Comparison of ENCODE assay signal across 13 cellular contexts in the genomic region with DNA sequence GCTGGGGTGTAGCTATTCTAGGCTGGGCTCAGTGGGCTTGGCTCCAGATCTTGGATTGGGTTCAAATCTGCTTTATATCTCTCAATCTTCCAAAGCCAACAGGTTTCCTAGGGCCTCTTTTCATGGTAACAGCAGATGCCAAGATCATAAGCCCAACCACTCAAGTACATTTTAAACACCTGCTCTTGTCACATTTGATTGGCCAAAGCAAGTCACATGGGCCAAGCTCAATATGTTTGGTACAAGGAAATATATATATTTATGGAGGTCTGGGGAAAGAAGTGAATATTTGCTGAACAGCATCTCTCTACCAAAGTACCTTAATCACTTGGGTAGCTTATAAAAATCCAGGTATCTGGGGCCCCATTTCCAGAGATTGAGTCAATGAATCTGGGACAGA.
"Had no signal": no experiment of that assay in that cellular context is flagged by ENCODE, and none has a peak within 500 bp of the region (broad histone marks: within the 10 kb centered on the region; RNA-seq: fewer than 3 reads in every experiment).

No MANE protein-coding gene starts in this region.

- DNase-seq: activated CD4-positive, alpha-beta T cell treated with anti-CD3 and anti-CD28 coated beads for 48 hours; activated naive CD4-positive, alpha-beta T cell treated with anti-CD3 and anti-CD28 coated beads for 36 hours; colonic mucosa; effector CD4-positive, alpha-beta T cell; heart left ventricle; left lung; mucosa of descending colon; naive thymus-derived CD8-positive, alpha-beta T cell; stimulated activated CD4-positive, alpha-beta T cell treated with anti-CD3 and anti-CD28 coated beads, Interleukin-4, amount 100 ng/mL, for 4 hours; stimulated activated naive CD8-positive, alpha-beta T cell treated with anti-CD3 and anti-CD28 coated beads, Interleukin-15, amount 100 ng/mL, for 72 hours; testis had no signal

- ATAC-seq: activated T-helper 17 cell treated with anti-CD3 and anti-CD28 coated beads, Interleukin-2, amount 50 U/mL, for 72 hours; heart left ventricle; left lung; mucosa of descending colon; naive thymus-derived CD8-positive, alpha-beta T cell; stimulated activated naive CD8-positive, alpha-beta T cell treated with anti-CD3 and anti-CD28 coated beads, Interleukin-15, amount 100 ng/mL, for 72 hours; WTC11 had no signal
